ENCODE assay signal across 15 cellular contexts in the genomic region with DNA sequence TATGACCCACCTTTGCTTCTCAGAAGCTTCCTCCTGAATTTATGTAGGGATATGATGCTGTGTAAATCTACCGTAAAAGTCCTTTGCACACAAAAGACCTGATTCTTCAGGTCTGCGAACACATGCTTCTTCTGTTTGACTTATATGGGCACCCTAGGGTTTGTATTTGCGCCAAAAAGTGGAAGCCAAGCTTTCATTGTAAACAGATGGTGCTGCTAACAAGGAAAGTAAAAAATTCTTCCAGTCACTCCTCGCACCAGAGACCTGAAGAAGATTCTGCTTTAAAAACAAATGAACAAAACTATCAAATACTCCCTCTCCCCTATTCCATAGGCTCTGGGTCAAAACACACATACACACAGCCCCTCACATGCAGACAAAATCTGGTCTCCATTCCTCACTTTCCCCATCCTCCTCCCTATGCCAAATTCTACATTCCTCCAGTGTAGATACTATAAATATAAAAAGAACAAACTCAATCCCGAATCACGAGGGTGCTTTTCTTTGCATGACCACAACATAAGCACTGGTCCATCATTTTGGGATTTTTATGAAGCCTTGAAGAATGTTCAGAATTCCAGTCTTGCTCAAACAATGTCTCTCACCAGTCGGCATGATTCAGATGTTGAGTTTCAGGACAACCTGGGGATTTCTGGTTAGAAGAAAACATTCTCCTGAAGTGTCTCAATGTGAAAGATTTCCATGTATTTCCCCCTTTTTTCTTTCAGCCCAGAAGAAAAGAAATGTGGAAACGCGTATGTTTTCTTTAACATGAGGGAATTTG.
DNase-seq lines count a peak whose midpoint lies in the region; ATAC-seq and TF ChIP-seq lines count a peak whose summit lies in the region.
"Had no signal": no experiment of that assay in that cellular context is flagged by ENCODE, and none has a peak within 500 bp of the region (broad histone marks: within the 10 kb centered on the region; RNA-seq: fewer than 3 reads in every experiment).

No MANE protein-coding gene starts in this region.

- TF ChIP-seq CTCF in fibroblast of lung (conservative IDR thresholded peaks at IDR 0.05 in 1 of 2, IDR thresholded peaks at IDR 0.05 in 1 of 2; ENCODE audit: low read depth in 1 of 2, low read length in 2 of 2): no peak
- no peak for TF ChIP-seq CTCF in parathyroid adenoma (IDR thresholded peaks at IDR 0.05)
- TF ChIP-seq CTCF in suprapubic skin (IDR thresholded peaks at IDR 0.05): no peak

- no peaks in the 10 kb centered on the region for H3K79me2 ChIP-seq in fibroblast of lung (ENCODE audit: control insufficient read depth, insufficient read depth, low read length)
- H3K79me2 ChIP-seq in parathyroid adenoma: no peaks in the 10 kb centered on the region

- peak; percentile 62 for DNase-seq in ELR (ENCODE audit: low read depth)
- DNase-seq in SJCRH30: no peak
- peak; percentile 36 to 96 for DNase-seq in fibroblast of lung (ENCODE audit: low read depth in 2 of 2)
- no peak for DNase-seq in suprapubic skin (ENCODE audit: low spot score in 2 of 2)
- no peak for DNase-seq in putamen (ENCODE audit: low spot score)
- no peak for DNase-seq in iPS-NIHi7 (ENCODE audit: extremely low spot score)
- DNase-seq: activated CD8-positive, alpha-beta T cell treated with anti-CD3 and anti-CD28 coated beads for 36 hours; body of pancreas; effector memory CD8-positive, alpha-beta T cell; head of caudate nucleus; NCI-H1105; NCI-H226; upper lobe of left lung had no signal

- TF ChIP-seq POLR2A in suprapubic skin (IDR thresholded peaks at IDR 0.05): no peak

- H4K20me1 ChIP-seq in fibroblast of lung (ENCODE audit: control insufficient read depth, extremely low read depth, insufficient read depth, low read length): no peaks in the 10 kb centered on the region

- no peak overlapping the region for H3K4me3 ChIP-seq in SJCRH30
- no peak overlapping the region for H3K4me3 ChIP-seq in fibroblast of lung (replicated peaks in 1 of 4; ENCODE audit: control extremely low read depth in 1 of 4, insufficient read depth in 1 of 4, low read depth in 3 of 4, low read length in 4 of 4)
- no peak overlapping the region for H3K4me3 ChIP-seq in parathyroid adenoma (ENCODE audit: low read depth, low read length)
- H3K4me3 ChIP-seq in suprapubic skin: no peak overlapping the region
- H3K4me3 ChIP-seq: body of pancreas, upper lobe of left lung had no signal

- peak overlapping the region; percentile 33 for H3K4me2 ChIP-seq in fibroblast of lung (ENCODE audit: extremely low read depth, insufficient read depth, low read length)
- H3K4me2 ChIP-seq in parathyroid adenoma (ENCODE audit: low read length): no peak overlapping the region

- no peak for ATAC-seq in HG02678 (IDR thresholded peaks at IDR 0.05; ENCODE audit: unreplicated experiment)
- ATAC-seq: activated CD8-positive, alpha-beta T cell treated with anti-CD3 and anti-CD28 coated beads for 36 hours; body of pancreas; effector memory CD8-positive, alpha-beta T cell had no signal

- no peak overlapping the region for H3K9ac ChIP-seq in fibroblast of lung (ENCODE audit: insufficient read depth, low read length)
- no peak overlapping the region for H3K9ac ChIP-seq in parathyroid adenoma

- H3K36me3 ChIP-seq in SJCRH30 (no peaks in the 10 kb centered on the region), fibroblast of lung (ENCODE audit: control insufficient read depth, insufficient read depth, low read length) (no peaks in the 10 kb centered on the region), parathyroid adenoma (ENCODE audit: control insufficient read depth, insufficient read depth, low read length) (no peaks in the 10 kb centered on the region), suprapubic skin (no peaks in the 10 kb centered on the region)
- H3K36me3 ChIP-seq: upper lobe of left lung had no signal

- H3K4me1 ChIP-seq in SJCRH30: peaks cover 44% of the 10 kb centered on the region
- H3K4me1 ChIP-seq in fibroblast of lung (ENCODE audit: control insufficient read depth, extremely low read depth, insufficient read depth, low read length): no peaks in the 10 kb centered on the region
- peaks cover 6% of the 10 kb centered on the region for H3K4me1 ChIP-seq in parathyroid adenoma
- H3K4me1 ChIP-seq in suprapubic skin: no peaks in the 10 kb centered on the region
- H3K4me1 ChIP-seq: body of pancreas, upper lobe of left lung had no signal

- H3K27ac ChIP-seq in SJCRH30 (peak overlapping the region; percentile 36; the same call in 1 of the 2 replicates), fibroblast of lung (ENCODE audit: insufficient read depth, low read length) (no peak overlapping the region), parathyroid adenoma (no peak overlapping the region), suprapubic skin (no peak overlapping the region)
- H3K27ac ChIP-seq: body of pancreas, upper lobe of left lung had no signal

- TF ChIP-seq EP300 in suprapubic skin (IDR thresholded peaks at IDR 0.05): no peak

- no peaks in the 10 kb centered on the region for H3K9me3 ChIP-seq in SJCRH30 (replicated peaks)
- H3K9me3 ChIP-seq in fibroblast of lung (ENCODE audit: control insufficient read depth, insufficient read depth, low read depth, low read length): no peaks in the 10 kb centered on the region
- no peaks in the 10 kb centered on the region for H3K9me3 ChIP-seq in parathyroid adenoma (ENCODE audit: control insufficient read depth, low read length)
- no peaks in the 10 kb centered on the region for H3K9me3 ChIP-seq in suprapubic skin
- H3K9me3 ChIP-seq: body of pancreas, upper lobe of left lung had no signal

- H2AFZ ChIP-seq in fibroblast of lung (ENCODE audit: low read length) (no peak overlapping the region), parathyroid adenoma (peak overlapping the region; percentile 66)

- H3K27me3 ChIP-seq in SJCRH30: no peaks in the 10 kb centered on the region
- H3K27me3 ChIP-seq in fibroblast of lung (ENCODE audit: control insufficient read depth, insufficient read depth, low read length): no peaks in the 10 kb centered on the region
- H3K27me3 ChIP-seq in parathyroid adenoma (ENCODE audit: control insufficient read depth, insufficient read depth, low read length): no peaks in the 10 kb centered on the region
- no peaks in the 10 kb centered on the region for H3K27me3 ChIP-seq in suprapubic skin
- H3K27me3 ChIP-seq: body of pancreas, upper lobe of left lung had no signal

- 74% methylated on average over 9 of the region's 9 CpGs for WGBS in suprapubic skin

Comparison
In these comparisons a context has a peak if more than half of its experiments do, and no peak if none do; other contexts are left out.
1. DNase-seq: peak in ELR (single experiment) and fibroblast of lung (2 of 2); none in SJCRH30 (0 of 2), suprapubic skin (0 of 2), putamen (single experiment) and iPS-NIHi7 (single experiment).